Comparison of ENCODE assay signal across 1 cellular context in the genomic region with DNA sequence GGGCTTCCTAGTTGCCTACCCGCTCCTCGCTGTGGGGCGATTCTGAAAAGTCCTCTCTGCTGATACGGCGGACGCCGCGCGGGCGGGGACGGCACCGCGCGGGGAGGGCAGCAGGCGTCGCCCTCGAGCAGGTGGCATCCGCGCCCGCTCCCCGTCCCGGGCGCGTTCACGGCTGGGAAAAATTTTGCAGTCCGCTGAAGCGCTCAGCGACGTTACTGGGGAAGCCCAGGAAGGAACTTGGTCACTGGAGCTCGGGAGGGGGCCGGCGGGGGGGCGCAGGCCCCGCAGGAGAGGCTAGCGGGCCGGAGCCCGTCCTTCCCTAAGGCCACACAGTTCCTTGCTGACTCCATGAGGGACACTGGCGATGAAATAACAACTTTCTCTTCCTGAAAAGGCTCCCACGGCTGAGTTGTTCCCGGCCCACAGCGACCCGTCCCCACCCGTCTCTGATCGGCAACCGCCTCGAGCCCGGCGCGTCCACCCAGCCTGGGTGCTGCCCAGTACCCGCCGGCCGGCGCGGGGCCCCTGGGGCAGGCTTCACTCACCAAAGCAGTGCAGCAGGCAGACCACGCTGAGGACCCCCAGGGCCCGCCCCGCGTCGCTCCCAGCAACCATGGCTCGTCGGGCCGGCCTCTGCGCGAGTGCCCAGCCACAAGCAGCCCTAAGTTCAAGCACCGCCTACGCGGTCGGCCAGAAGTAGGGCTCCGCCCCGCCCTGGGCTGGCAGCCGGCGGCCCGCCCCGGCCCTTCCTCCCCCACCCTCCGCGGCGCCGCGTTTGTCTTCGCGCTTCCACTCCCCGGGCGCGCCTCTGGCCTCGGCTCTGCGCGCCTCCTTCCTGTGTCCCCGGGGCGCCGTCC.
TF ChIP-seq lines count a peak whose summit lies in the region.

A gene with protein sequence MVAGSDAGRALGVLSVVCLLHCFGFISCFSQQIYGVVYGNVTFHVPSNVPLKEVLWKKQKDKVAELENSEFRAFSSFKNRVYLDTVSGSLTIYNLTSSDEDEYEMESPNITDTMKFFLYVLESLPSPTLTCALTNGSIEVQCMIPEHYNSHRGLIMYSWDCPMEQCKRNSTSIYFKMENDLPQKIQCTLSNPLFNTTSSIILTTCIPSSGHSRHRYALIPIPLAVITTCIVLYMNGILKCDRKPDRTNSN (minus strand): TSS at position 669 of the 857 bp plus-strand sequence. CDS start 54 bp downstream, at position 615.

TF ChIP-seq in IMR-90, 13 proteins besides CTCF, POLR2A, EP300 and RAD21:
- TF ChIP-seq MAZ (IDR thresholded peaks at IDR 0.05; ENCODE audit: borderline replicate concordance, low read depth, low read length) (peak; percentile 79), FOS (IDR thresholded peaks at IDR 0.05; ENCODE audit: low read depth, low read length) (no peak), CEBPB (IDR thresholded peaks at IDR 0.05; ENCODE audit: low read depth, low read length) (no peak), CHD1 (IDR thresholded peaks at IDR 0.05; ENCODE audit: low read depth, low read length) (no peak), SMC3 (IDR thresholded peaks at IDR 0.05; ENCODE audit: low read depth, low read length) (no peak), MXI1 (IDR thresholded peaks at IDR 0.05; ENCODE audit: borderline replicate concordance, low read depth, low read length) (no peak), RFX5 (IDR thresholded peaks at IDR 0.05; ENCODE audit: low read depth, low read length) (no peak), MAFK (IDR thresholded peaks at IDR 0.05; ENCODE audit: low read depth, low read length) (no peak), BHLHE40 (IDR thresholded peaks at IDR 0.05; ENCODE audit: low read depth, low read length) (0 out of 2 replicates have a peak, but pooled peaks have one; percentile 3), RCOR1 (IDR thresholded peaks at IDR 0.05; ENCODE audit: insufficient replicate concordance, low read length) (peak; percentile 76), NFE2L2 (IDR thresholded peaks at IDR 0.05; ENCODE audit: low read depth, low read length) (no peak)
- TF ChIP-seq, protein P1, sequence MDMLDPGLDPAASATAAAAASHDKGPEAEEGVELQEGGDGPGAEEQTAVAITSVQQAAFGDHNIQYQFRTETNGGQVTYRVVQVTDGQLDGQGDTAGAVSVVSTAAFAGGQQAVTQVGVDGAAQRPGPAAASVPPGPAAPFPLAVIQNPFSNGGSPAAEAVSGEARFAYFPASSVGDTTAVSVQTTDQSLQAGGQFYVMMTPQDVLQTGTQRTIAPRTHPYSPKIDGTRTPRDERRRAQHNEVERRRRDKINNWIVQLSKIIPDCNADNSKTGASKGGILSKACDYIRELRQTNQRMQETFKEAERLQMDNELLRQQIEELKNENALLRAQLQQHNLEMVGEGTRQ (IDR thresholded peaks at IDR 0.05; ENCODE audit: low read depth, low read length): no peak
- TF ChIP-seq, protein P2, sequence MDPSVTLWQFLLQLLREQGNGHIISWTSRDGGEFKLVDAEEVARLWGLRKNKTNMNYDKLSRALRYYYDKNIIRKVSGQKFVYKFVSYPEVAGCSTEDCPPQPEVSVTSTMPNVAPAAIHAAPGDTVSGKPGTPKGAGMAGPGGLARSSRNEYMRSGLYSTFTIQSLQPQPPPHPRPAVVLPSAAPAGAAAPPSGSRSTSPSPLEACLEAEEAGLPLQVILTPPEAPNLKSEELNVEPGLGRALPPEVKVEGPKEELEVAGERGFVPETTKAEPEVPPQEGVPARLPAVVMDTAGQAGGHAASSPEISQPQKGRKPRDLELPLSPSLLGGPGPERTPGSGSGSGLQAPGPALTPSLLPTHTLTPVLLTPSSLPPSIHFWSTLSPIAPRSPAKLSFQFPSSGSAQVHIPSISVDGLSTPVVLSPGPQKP (IDR thresholded peaks at IDR 0.05; ENCODE audit: borderline replicate concordance, low read depth, low read length): no peak
